In genomic region chr15:58472821-58473581, GRCh38 we compare ENCODE assay signal across 9 cellular contexts. TPM values are rescaled to one million over a fixed set of nuclear protein-coding genes. Genes with fewer than 3 reads are reported as not detected.
A peak's percentile ranks its signal among the peaks of the same experiment; 100 is the strongest.
DNase-seq lines count a peak whose midpoint lies in the region; ATAC-seq, FAIRE-seq and TF ChIP-seq lines count a peak whose summit lies in the region.
"Had no signal": no experiment of that assay in that cellular context is flagged by ENCODE, and none has a peak within 500 bp of the region (broad histone marks: within the 10 kb centered on the region; RNA-seq: fewer than 3 reads in every experiment).

No MANE protein-coding gene starts in this region.

- TF ChIP-seq CTCF in A673 (conservative IDR thresholded peaks at IDR 0.05; ENCODE audit: low read depth, low read length) (no peak), kidney (IDR thresholded peaks at IDR 0.05; ENCODE audit: borderline replicate concordance, extremely low read depth, insufficient read depth) (no peak)

- H3K4me3 Mint-ChIP-seq in activated CD4-positive, alpha-beta memory T cell treated with anti-CD3 and anti-CD28 coated beads, Interleukin-2, amount 10 ng/mL, durations not matched to agents 7 days and 5 days: peak overlapping the region; percentile 61

- H3K9me3 ChIP-seq in A673 (ENCODE audit: low read depth, low read length, poor library complexity, severe bottlenecking) (no peaks in the 10 kb centered on the region), kidney (ENCODE audit: control insufficient read depth in 1 of 2, low read length in 2 of 2) (no peaks in the 10 kb centered on the region)

- peaks cover 11% of the 10 kb centered on the region for H3K36me3 Mint-ChIP-seq in activated CD4-positive, alpha-beta memory T cell treated with anti-CD3 and anti-CD28 coated beads, Interleukin-2, amount 10 ng/mL, durations not matched to agents 7 days and 5 days (ENCODE audit: low read depth)

- intact Hi-C loops in A673 (cut with micrococcal nuclease; ENCODE audit: unreplicated experiment) (loop anchor here (5.0 kb wide), 2 partner anchors 141 to 274 kb away; partner anchors contain the start of gene ADAM10), kidney (cut with DNase I) (no loop called here)

- H3K27me3 Mint-ChIP-seq in activated CD4-positive, alpha-beta memory T cell treated with anti-CD3 and anti-CD28 coated beads, Interleukin-2, amount 10 ng/mL, durations not matched to agents 7 days and 5 days: no peaks in the 10 kb centered on the region

- H3K36me3 ChIP-seq in A673 (ENCODE audit: insufficient read depth, low read length, poor library complexity, severe bottlenecking): no peaks in the 10 kb centered on the region
- H3K36me3 ChIP-seq in kidney (ENCODE audit: control insufficient read depth in 1 of 2, insufficient read depth in 2 of 2, low read length in 2 of 2): no peaks in the 10 kb centered on the region

- no peak for FAIRE-seq in kidney (lab: Jason Lieb, UNC)

- peaks cover 73% of the 10 kb centered on the region for H3K4me1 Mint-ChIP-seq in activated CD4-positive, alpha-beta memory T cell treated with anti-CD3 and anti-CD28 coated beads, Interleukin-2, amount 10 ng/mL, durations not matched to agents 7 days and 5 days

- CTCF ChIA-PET in A673 (lab: Charles Lee): no interaction called here
- CTCF ChIA-PET in activated CD4-positive, alpha-beta memory T cell treated with anti-CD3 and anti-CD28 coated beads, Interleukin-2, amount 10 ng/mL, durations not matched to agents 7 days and 5 days (lab: Charles Lee): interaction anchor here (1.0 kb wide), 1 partner anchor 44 kb away, joined by 3 read pairs; no protein-coding TSS in a partner anchor

- H3K27ac ChIP-seq in A673 (ENCODE audit: low read depth, low read length, poor library complexity, severe bottlenecking) (peak overlapping the region; percentile 93), kidney (ENCODE audit: low read depth in 2 of 2, low read length in 2 of 2) (peak overlapping the region; percentile 69 to 78)

- peak; percentile 35 for ATAC-seq in HG02610 (IDR thresholded peaks at IDR 0.05; ENCODE audit: unreplicated experiment)

- H3K4me3 ChIP-seq in A673 (ENCODE audit: low read depth, low read length, poor library complexity, severe bottlenecking): no peak overlapping the region
- H3K4me3 ChIP-seq in kidney (ENCODE audit: low read length in 2 of 2): no peak overlapping the region

- H3K4me1 ChIP-seq in A673 (ENCODE audit: insufficient read depth, low read length, poor library complexity, severe bottlenecking) (peaks cover 89% of the 10 kb centered on the region), kidney (ENCODE audit: control insufficient read depth in 1 of 2, insufficient read depth in 1 of 2, low read depth in 1 of 2, low read length in 2 of 2) (peaks cover 30 to 45% of the 10 kb centered on the region in 2 donors)

- POLR2A ChIA-PET in A673 (lab: Charles Lee; ENCODE audit: low non-redundant PET): no interaction called here
- POLR2A ChIA-PET in activated CD4-positive, alpha-beta memory T cell treated with anti-CD3 and anti-CD28 coated beads, Interleukin-2, amount 10 ng/mL, durations not matched to agents 7 days and 5 days (lab: Charles Lee): interaction anchor here (0.7 to 5.6 kb wide), 8 partner anchors 9 to 298 kb away, joined by 3 to 71 read pairs (median 5); no protein-coding TSS in a partner anchor

- BruUV-seq in A673 (replicated peaks; lab: Mats Ljungman, UMichigan): no TSS peak

- DNase-seq in A673 (ENCODE audit: low spot score) (peak; percentile 99), kidney (no peak), NCI-H82 treated with DMSO at 0.1 percent for 48 hours (lab: John Stamatoyannopoulos, UW; ENCODE audit: unreplicated experiment) (no peak), NCI-H1105 treated with DMSO at 0.1 percent for 48 hours (lab: John Stamatoyannopoulos, UW) (no peak), 8988T (no peak), mesenteric fat pad (ENCODE audit: low spot score) (no peak)
- DNase-seq in activated CD4-positive, alpha-beta memory T cell treated with anti-CD3 and anti-CD28 coated beads, Interleukin-2, amount 10 ng/mL, durations not matched to agents 7 days and 5 days: peak; percentile 64
- DNase-seq: RPMI8226 had no signal

- H3K9ac ChIP-seq in kidney (ENCODE audit: low read length in 2 of 2): peak overlapping the region in 1 of 2 donors; percentile 23

- no peaks in the 10 kb centered on the region for H3K27me3 ChIP-seq in A673 (replicated peaks; ENCODE audit: insufficient read depth, low read depth, low read length, poor library complexity)

- H3K27ac Mint-ChIP-seq in activated CD4-positive, alpha-beta memory T cell treated with anti-CD3 and anti-CD28 coated beads, Interleukin-2, amount 10 ng/mL, durations not matched to agents 7 days and 5 days: peak overlapping the region; percentile 92

- H3K9me3 Mint-ChIP-seq in activated CD4-positive, alpha-beta memory T cell treated with anti-CD3 and anti-CD28 coated beads, Interleukin-2, amount 10 ng/mL, durations not matched to agents 7 days and 5 days: no peaks in the 10 kb centered on the region

RNA-seq across cellular contexts. Expression of gene LIPC, which starts 41.2 kb away (rescaled TPM):
- total RNA-seq in A673 (2021) (not detected in 2 replicates), kidney (9.9 TPM), mesenteric fat pad (not detected)
- under 1 TPM; 0.60 to 0.68 TPM for total RNA-seq in activated CD4-positive, alpha-beta memory T cell treated with anti-CD3 and anti-CD28 coated beads, Interleukin-2, amount 10 ng/mL, durations not matched to agents 7 days and 5 days
- polyA plus RNA-seq in kidney (ENCODE audit: insufficient read depth, low read depth, low replicate concordance): 21.6 TPM

Comparison
In these comparisons a context has a peak if more than half of its experiments do, and no peak if none do; other contexts are left out.
1. DNase-seq: peak in A673 (single experiment) and activated CD4-positive, alpha-beta memory T cell treated with anti-CD3 and anti-CD28 coated beads, Interleukin-2, amount 10 ng/mL, durations not matched to agents 7 days and 5 days (single experiment); none in kidney (single experiment), NCI-H82 treated with DMSO at 0.1 percent for 48 hours (single experiment), NCI-H1105 treated with DMSO at 0.1 percent for 48 hours (single experiment), 8988T (single experiment) and mesenteric fat pad (single experiment).